In genomic region chr11:2512431-2513407, GRCh38 we compare ENCODE assay signal across 9 cellular contexts.
DNase-seq lines count a peak whose midpoint lies in the region; ATAC-seq lines count a peak whose summit lies in the region.
"Had no signal": no experiment of that assay in that cellular context is flagged by ENCODE, and none has a peak within 500 bp of the region (broad histone marks: within the 10 kb centered on the region; RNA-seq: fewer than 3 reads in every experiment).

No MANE protein-coding gene starts in this region.

- H3K36me3 ChIP-seq in aorta (ENCODE audit: control insufficient read depth in 1 of 2, insufficient read depth in 2 of 2, low read length in 1 of 2) = no peaks in the 10 kb centered on the region

- DNase-seq in activated naive CD4-positive, alpha-beta T cell treated with anti-CD3 and anti-CD28 coated beads, Interleukin-2, amount 50 U/mL, for 72 hours (ENCODE audit: low spot score in 2 of 2) = peak; percentile 1 to 33
- DNase-seq in activated naive CD4-positive, alpha-beta T cell treated with Interleukin-2 at 50 U/mL for 16 hours = no peak
- DNase-seq in Right ventricle myocardium inferior (ENCODE audit: missing footprints) = peak; percentile 60
- DNase-seq in myocyte (ENCODE audit: low read depth) = peak; percentile 26
- peak; percentile 47 to 63 for DNase-seq in aorta
- DNase-seq in NCI-H526 (lab: John Stamatoyannopoulos, UW) = no peak
- no peak for DNase-seq in HPDE6-E6E7 (ENCODE audit: extremely low spot score)
- DNase-seq: NCI-H2171 treated with DMSO at 0.1 percent for 48 hours had no signal

- WGBS in aorta, 2 donors = 90 to 91% methylated on average over 21 of the region's 21 CpGs

- H3K27ac Mint-ChIP-seq in activated naive CD4-positive, alpha-beta T cell treated with anti-CD3 and anti-CD28 coated beads, Interleukin-2, amount 50 U/mL, for 72 hours = no peak overlapping the region

- no peaks in the 10 kb centered on the region for H3K36me3 Mint-ChIP-seq in activated naive CD4-positive, alpha-beta T cell treated with anti-CD3 and anti-CD28 coated beads, Interleukin-2, amount 50 U/mL, for 72 hours

- no peak for ATAC-seq in activated naive CD4-positive, alpha-beta T cell treated with anti-CD3 and anti-CD28 coated beads, Interleukin-2, amount 50 U/mL, for 72 hours
- peak; percentile 12 for ATAC-seq in Right ventricle myocardium inferior
- no peak for ATAC-seq in aorta (ENCODE audit: low FRiP score)
- no peak for ATAC-seq in HG02798 (IDR thresholded peaks at IDR 0.05; ENCODE audit: poor library complexity, unreplicated experiment)

- no peaks in the 10 kb centered on the region for H3K4me1 ChIP-seq in aorta (ENCODE audit: control insufficient read depth in 1 of 2, insufficient read depth in 2 of 2, low read length in 2 of 2)

- no peak overlapping the region for H3K27ac ChIP-seq in aorta (ENCODE audit: low read depth in 1 of 2, low read length in 2 of 2)

- no peaks in the 10 kb centered on the region for H3K9me3 Mint-ChIP-seq in activated naive CD4-positive, alpha-beta T cell treated with anti-CD3 and anti-CD28 coated beads, Interleukin-2, amount 50 U/mL, for 72 hours

- H3K4me3 ChIP-seq in aorta (ENCODE audit: low read length in 2 of 2) = no peak overlapping the region

- no peaks in the 10 kb centered on the region for H3K9me3 ChIP-seq in aorta (ENCODE audit: control insufficient read depth, low read length)

- no peaks in the 10 kb centered on the region for H3K27me3 ChIP-seq in aorta (ENCODE audit: control insufficient read depth in 1 of 2, insufficient read depth in 2 of 2, low read length in 1 of 2)

- intact Hi-C loops in Right ventricle myocardium inferior (cut with DNase I) (no loop called here), aorta (cut with DNase I) (no loop called here)

Comparison
In these comparisons a context has a peak if more than half of its experiments do, and no peak if none do; other contexts are left out.
1. DNase-seq: peak in activated naive CD4-positive, alpha-beta T cell treated with anti-CD3 and anti-CD28 coated beads, Interleukin-2, amount 50 U/mL, for 72 hours (2 of 2), Right ventricle myocardium inferior (single experiment), myocyte (single experiment) and aorta (2 of 2); none in activated naive CD4-positive, alpha-beta T cell treated with Interleukin-2 at 50 U/mL for 16 hours (single experiment), NCI-H526 (0 of 2) and HPDE6-E6E7 (single experiment).